In the genomic region with DNA sequence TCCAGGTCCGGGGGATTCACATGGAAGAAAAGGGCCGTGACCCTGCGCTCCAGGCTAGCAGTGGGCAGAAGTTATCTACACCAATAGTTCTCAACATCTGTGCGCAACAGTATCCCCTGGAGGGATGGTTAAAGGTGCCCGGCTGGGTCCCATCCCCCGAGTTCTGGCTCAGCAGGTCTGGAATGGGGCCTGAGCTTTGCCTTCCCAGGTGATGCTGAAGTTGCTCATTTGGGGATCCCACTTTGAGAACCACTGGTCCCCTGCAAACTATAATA, we compare ENCODE assay signal across 1 cellular context.
TF ChIP-seq lines count a peak whose summit lies in the region.

No MANE protein-coding gene starts in this region.

TF ChIP-seq in GM23338, 12 proteins besides CTCF, POLR2A, EP300 and RAD21 (continued from another document):
- TF ChIP-seq, protein P1, sequence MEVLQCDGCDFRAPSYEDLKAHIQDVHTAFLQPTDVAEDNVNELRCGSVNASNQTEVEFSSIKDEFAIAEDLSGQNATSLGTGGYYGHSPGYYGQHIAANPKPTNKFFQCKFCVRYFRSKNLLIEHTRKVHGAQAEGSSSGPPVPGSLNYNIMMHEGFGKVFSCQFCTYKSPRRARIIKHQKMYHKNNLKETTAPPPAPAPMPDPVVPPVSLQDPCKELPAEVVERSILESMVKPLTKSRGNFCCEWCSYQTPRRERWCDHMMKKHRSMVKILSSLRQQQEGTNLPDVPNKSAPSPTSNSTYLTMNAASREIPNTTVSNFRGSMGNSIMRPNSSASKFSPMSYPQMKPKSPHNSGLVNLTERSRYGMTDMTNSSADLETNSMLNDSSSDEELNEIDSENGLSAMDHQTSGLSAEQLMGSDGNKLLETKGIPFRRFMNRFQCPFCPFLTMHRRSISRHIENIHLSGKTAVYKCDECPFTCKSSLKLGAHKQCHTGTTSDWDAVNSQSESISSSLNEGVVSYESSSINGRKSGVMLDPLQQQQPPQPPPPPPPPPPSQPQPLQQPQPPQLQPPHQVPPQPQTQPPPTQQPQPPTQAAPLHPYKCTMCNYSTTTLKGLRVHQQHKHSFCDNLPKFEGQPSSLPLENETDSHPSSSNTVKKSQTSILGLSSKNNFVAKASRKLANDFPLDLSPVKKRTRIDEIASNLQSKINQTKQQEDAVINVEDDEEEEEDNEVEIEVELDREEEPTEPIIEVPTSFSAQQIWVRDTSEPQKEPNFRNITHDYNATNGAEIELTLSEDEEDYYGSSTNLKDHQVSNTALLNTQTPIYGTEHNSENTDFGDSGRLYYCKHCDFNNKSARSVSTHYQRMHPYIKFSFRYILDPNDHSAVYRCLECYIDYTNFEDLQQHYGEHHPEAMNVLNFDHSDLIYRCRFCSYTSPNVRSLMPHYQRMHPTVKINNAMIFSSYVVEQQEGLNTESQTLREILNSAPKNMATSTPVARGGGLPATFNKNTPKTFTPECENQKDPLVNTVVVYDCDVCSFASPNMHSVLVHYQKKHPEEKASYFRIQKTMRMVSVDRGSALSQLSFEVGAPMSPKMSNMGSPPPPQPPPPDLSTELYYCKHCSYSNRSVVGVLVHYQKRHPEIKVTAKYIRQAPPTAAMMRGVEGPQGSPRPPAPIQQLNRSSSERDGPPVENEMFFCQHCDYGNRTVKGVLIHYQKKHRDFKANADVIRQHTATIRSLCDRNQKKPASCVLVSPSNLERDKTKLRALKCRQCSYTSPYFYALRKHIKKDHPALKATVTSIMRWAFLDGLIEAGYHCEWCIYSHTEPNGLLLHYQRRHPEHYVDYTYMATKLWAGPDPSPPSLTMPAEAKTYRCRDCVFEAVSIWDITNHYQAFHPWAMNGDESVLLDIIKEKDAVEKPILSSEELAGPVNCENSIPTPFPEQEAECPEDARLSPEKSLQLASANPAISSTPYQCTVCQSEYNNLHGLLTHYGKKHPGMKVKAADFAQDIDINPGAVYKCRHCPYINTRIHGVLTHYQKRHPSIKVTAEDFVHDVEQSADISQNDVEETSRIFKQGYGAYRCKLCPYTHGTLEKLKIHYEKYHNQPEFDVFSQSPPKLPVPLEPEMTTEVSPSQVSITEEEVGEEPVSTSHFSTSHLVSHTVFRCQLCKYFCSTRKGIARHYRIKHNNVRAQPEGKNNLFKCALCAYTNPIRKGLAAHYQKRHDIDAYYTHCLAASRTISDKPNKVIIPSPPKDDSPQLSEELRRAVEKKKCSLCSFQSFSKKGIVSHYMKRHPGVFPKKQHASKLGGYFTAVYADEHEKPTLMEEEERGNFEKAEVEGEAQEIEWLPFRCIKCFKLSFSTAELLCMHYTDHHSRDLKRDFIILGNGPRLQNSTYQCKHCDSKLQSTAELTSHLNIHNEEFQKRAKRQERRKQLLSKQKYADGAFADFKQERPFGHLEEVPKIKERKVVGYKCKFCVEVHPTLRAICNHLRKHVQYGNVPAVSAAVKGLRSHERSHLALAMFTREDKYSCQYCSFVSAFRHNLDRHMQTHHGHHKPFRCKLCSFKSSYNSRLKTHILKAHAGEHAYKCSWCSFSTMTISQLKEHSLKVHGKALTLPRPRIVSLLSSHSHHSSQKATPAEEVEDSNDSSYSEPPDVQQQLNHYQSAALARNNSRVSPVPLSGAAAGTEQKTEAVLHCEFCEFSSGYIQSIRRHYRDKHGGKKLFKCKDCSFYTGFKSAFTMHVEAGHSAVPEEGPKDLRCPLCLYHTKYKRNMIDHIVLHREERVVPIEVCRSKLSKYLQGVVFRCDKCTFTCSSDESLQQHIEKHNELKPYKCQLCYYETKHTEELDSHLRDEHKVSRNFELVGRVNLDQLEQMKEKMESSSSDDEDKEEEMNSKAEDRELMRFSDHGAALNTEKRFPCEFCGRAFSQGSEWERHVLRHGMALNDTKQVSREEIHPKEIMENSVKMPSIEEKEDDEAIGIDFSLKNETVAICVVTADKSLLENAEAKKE (CRISPR knock-in tag; IDR thresholded peaks at IDR 0.05) = no peak
- no peak for TF ChIP-seq JUNB (IDR thresholded peaks at IDR 0.05; ENCODE audit: unreplicated experiment)
